8 cellular contexts compared by ENCODE assay signal in the genomic region with DNA sequence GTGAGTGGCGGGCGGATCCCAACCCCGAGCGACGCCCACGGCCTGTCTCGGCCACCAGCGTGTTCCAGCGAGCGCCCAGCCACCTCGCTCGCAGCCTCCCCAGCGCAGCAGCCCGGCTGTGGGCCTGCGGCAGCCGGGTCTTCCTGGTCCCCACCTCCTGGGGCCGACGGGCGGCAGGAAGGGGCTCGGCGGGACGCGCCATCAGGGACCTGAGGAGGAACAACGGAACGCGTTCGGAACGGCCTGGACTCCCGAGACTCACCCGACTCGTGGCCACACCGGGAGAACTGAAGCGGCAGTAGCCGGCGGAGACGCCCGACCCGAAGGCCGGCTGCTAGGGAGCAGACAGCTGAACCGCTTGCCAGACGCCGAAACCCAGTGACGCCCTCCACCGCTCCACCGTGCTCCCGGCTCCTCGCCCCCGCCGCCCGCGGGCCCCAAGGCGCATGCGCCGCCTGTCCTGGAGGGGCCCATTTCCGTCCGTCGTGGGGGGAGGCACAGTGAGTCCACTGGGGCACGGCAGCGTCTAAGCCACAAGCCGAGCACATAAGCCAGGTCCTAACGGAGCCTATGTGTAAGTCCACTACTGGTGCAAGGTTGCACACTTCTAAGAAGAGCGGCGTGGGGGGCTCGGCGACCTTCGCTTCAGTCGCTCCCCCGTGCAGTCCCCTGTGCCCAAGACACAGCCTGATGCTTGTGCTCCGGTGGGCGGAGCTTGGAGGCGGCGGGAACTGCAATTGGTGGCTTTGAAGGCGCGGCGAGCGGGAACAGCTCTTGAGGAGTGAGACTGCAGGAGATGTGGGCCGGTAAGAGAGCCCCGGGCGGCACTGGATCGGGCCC. TPM values are rescaled to one million over a fixed set of nuclear protein-coding genes. Genes with fewer than 3 reads are reported as not detected.
DNase-seq lines count a peak whose midpoint lies in the region; ATAC-seq, FAIRE-seq and TF ChIP-seq lines count a peak whose summit lies in the region.

A gene with protein sequence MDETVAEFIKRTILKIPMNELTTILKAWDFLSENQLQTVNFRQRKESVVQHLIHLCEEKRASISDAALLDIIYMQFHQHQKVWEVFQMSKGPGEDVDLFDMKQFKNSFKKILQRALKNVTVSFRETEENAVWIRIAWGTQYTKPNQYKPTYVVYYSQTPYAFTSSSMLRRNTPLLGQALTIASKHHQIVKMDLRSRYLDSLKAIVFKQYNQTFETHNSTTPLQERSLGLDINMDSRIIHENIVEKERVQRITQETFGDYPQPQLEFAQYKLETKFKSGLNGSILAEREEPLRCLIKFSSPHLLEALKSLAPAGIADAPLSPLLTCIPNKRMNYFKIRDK (plus strand): TSS at position 743 of the 840 bp plus-strand sequence. CDS start 4,726 bp downstream, outside the sequence.
A gene (minus strand): TSS at position 414 of the 840 bp plus-strand sequence. CDS start 9,491 bp downstream, outside the sequence.

- peak; percentile 93 for FAIRE-seq in endothelial cell of umbilical vein (lab: Jason Lieb, UNC)

- POLR2A ChIA-PET in IMR-90 (lab: Charles Lee; ENCODE audit: unreplicated experiment), result no interaction called here
- POLR2A ChIA-PET in OCI-LY7 (lab: Charles Lee), result interaction anchor here (0.7 to 1.4 kb wide), 2 partner anchors 9 to 92 kb away, joined by 5 to 6 read pairs; no protein-coding TSS in a partner anchor
- POLR2A ChIA-PET in endothelial cell of umbilical vein (lab: Charles Lee), result interaction anchor here (1.4 kb wide), 2 partner anchors 10 to 13 kb away, joined by 5 to 7 read pairs; no protein-coding TSS in a partner anchor

- H2AFZ ChIP-seq in IMR-90 (replicated peaks; ENCODE audit: low read length, poor library complexity) (peak within 1 kb of the TSS; percentile 100), OCI-LY7 (ENCODE audit: low read length) (peak within 1 kb of the TSS; percentile 56), endothelial cell of umbilical vein (ENCODE audit: low read depth, low read length) (peak within 1 kb of the TSS; percentile 61)

- dilution Hi-C loops in IMR-90 (cut with HindIII; ENCODE audit: low sequenced_read_pairs, unreplicated experiment), result no loop called here
- dilution Hi-C loops in endothelial cell of umbilical vein (cut with MboI; ENCODE audit: extremely low pct_ligation_motif_present, low sequenced_read_pairs), result no loop called here

- peak; percentile 97 for DNase-seq in DMS 273 treated with DMSO at 0.1 percent for 48 hours (lab: John Stamatoyannopoulos, UW)
- DNase-seq in IMR-90, result peak; percentile 99
- peak; percentile 98 for DNase-seq in OCI-LY7 (ENCODE audit: low spot score)
- DNase-seq in activated T-cell treated with anti-CD3 and anti-CD28 coated beads for 1 hour (ENCODE audit: low read depth), result peak; percentile 96
- DNase-seq in endothelial cell of umbilical vein (ENCODE audit: low read depth, low spot score), result peak; percentile 99
- peak; percentile 98 for DNase-seq in midbrain (lab: John Stamatoyannopoulos, UW)
- peak; percentile 93 to 94 for DNase-seq in stimulated activated CD8-positive, alpha-beta memory T cell treated with anti-CD3 and anti-CD28 coated beads, Interleukin-15, amount 100 ng/mL, for 48 hours (ENCODE audit: low read depth in 2 of 2)

- H4K20me1 ChIP-seq in IMR-90 (ENCODE audit: insufficient read depth, low read length), result peaks cover 20% of the 10 kb centered on the region
- peaks cover 42% of the 10 kb centered on the region for H4K20me1 ChIP-seq in OCI-LY7 (ENCODE audit: insufficient read depth, low read length)
- H4K20me1 ChIP-seq in endothelial cell of umbilical vein (replicated peaks; ENCODE audit: control insufficient read depth, extremely low read depth, insufficient read depth, low read length), result no peaks in the 10 kb centered on the region

- TF ChIP-seq POLR2A in IMR-90 (IDR thresholded peaks at IDR 0.05; ENCODE audit: low read depth, low read length) (peak; percentile 94), endothelial cell of umbilical vein (IDR thresholded peaks at IDR 0.05; ENCODE audit: low read depth, low read length) (no peak)

- H3K9me1 ChIP-seq in IMR-90 (ENCODE audit: insufficient read depth, low read length) (peaks cover 6% of the 10 kb centered on the region; the same call in 1 of the 2 replicates), endothelial cell of umbilical vein (replicated peaks; ENCODE audit: control insufficient read depth, extremely low read depth, insufficient read depth, low read length) (no peaks in the 10 kb centered on the region)

- H3K79me1 ChIP-seq in IMR-90 (ENCODE audit: low read depth in 1 of 2, low read length in 2 of 2), result peaks cover 21 to 62% of the 10 kb centered on the region in 2 experiments

- H3K27ac ChIP-seq in IMR-90 (ENCODE audit: insufficient read depth, low read length) (peak within 1 kb of the TSS; percentile 99), OCI-LY7 (ENCODE audit: low read depth, low read length, poor library complexity, severe bottlenecking) (peak within 1 kb of the TSS; percentile 86), endothelial cell of umbilical vein (ENCODE audit: insufficient read depth, low read depth, low read length) (peak within 1 kb of the TSS; percentile 80)

- H2BK5ac ChIP-seq in IMR-90 (ENCODE audit: low read depth, low read length, poor library complexity, severe bottlenecking), result peak within 1 kb of the TSS; percentile 100

- 0% methylated on average over 44 of the region's 80 CpGs; no CpG with 5 or more reads in 1 of the 2 experiments for WGBS in IMR-90 (ENCODE audit: extremely low coverage in 2 of 2, insufficient read length in 1 of 2), 2 experiments

- peak within 1 kb of the TSS; percentile 100 for H2BK120ac ChIP-seq in IMR-90 (ENCODE audit: low read depth, low read length)

- peaks cover 92% of the 10 kb centered on the region for H3K79me2 ChIP-seq in OCI-LY7 (ENCODE audit: insufficient read depth, low read depth, low read length)
- peaks cover 90% of the 10 kb centered on the region for H3K79me2 ChIP-seq in endothelial cell of umbilical vein (ENCODE audit: control insufficient read depth, insufficient read depth, low read length)

- TF ChIP-seq CTCF in IMR-90 (conservative IDR thresholded peaks at IDR 0.05; ENCODE audit: low read depth, low read length) (no peak), OCI-LY7 (conservative IDR thresholded peaks at IDR 0.05; ENCODE audit: low read length) (no peak), endothelial cell of umbilical vein (IDR thresholded peaks at IDR 0.05; ENCODE audit: extremely low read depth in 1 of 2, insufficient read depth in 1 of 2, low read depth in 1 of 2, low read length in 2 of 2) (no peak)

- peak within 1 kb of the TSS; percentile 67 for H3K4me3 ChIP-seq in IMR-90 (ENCODE audit: insufficient read depth, low read depth, low read length)
- H3K4me3 ChIP-seq in OCI-LY7 (ENCODE audit: low read depth, low read length, poor library complexity, severe bottlenecking), result peak within 1 kb of the TSS; percentile 75
- peak within 1 kb of the TSS; percentile 72 to 87 (median 83) for H3K4me3 ChIP-seq in endothelial cell of umbilical vein (replicated peaks in 1 of 3; ENCODE audit: insufficient read depth in 1 of 3, low read depth in 1 of 3, low read length in 3 of 3)

- H2BK20ac ChIP-seq in IMR-90 (ENCODE audit: low read depth, low read length), result peak within 1 kb of the TSS; percentile 100

- CTCF ChIA-PET in IMR-90 (lab: Yijun Ruan, JAX) (no interaction called here), OCI-LY7 (lab: Charles Lee; ENCODE audit: unreplicated experiment) (no interaction called here), endothelial cell of umbilical vein (lab: Charles Lee) (interaction anchor here (0.6 to 1.7 kb wide), 9 partner anchors 10 to 82 kb away, joined by 3 to 14 read pairs (median 3); a partner anchor contains a TSS)

- H2AK9ac ChIP-seq in IMR-90 (replicated peaks; ENCODE audit: low read depth, low read length, poor library complexity), result peak within 1 kb of the TSS; percentile 98

- peak within 1 kb of the TSS; percentile 99 for H4K5ac ChIP-seq in IMR-90 (ENCODE audit: low read depth, low read length)

- peak within 1 kb of the TSS; percentile 100 for H3K23ac ChIP-seq in IMR-90 (ENCODE audit: low read depth, low read length)

- H4K91ac ChIP-seq in IMR-90 (ENCODE audit: insufficient read depth, low read depth, low read length), result peak within 1 kb of the TSS; percentile 100

- peak within 1 kb of the TSS; percentile 99 for H3K18ac ChIP-seq in IMR-90 (ENCODE audit: low read depth, low read length)

- H3K14ac ChIP-seq in IMR-90 (replicated peaks; ENCODE audit: low read depth, low read length), result peak within 1 kb of the TSS; percentile 100

- in situ Hi-C loops in IMR-90 (cut with MboI; ENCODE audit: low sequenced_read_pairs), result no loop called here

- H3K4me1 ChIP-seq in IMR-90 (ENCODE audit: control insufficient read depth, insufficient read depth, low read length) (peaks cover 2% of the 10 kb centered on the region; the same call in 1 of the 2 replicates), OCI-LY7 (ENCODE audit: insufficient read depth, low read length, poor library complexity, severe bottlenecking) (peaks cover 32% of the 10 kb centered on the region), endothelial cell of umbilical vein (ENCODE audit: control insufficient read depth, extremely low read depth, insufficient read depth, low read length) (peaks cover 19% of the 10 kb centered on the region)

- TF ChIP-seq RAD21 in IMR-90 (IDR thresholded peaks at IDR 0.05; ENCODE audit: low read length), result no peak

- BruUV-seq in IMR-90 (replicated peaks; lab: Mats Ljungman, UMichigan) (TSS peak; percentile 47), OCI-LY7 (replicated peaks; lab: Mats Ljungman, UMichigan) (no TSS peak), endothelial cell of umbilical vein (replicated peaks; lab: Mats Ljungman, UMichigan) (TSS peak; percentile 42)

- H3K4me2 ChIP-seq in IMR-90 (ENCODE audit: low read depth, low read length), result peak within 1 kb of the TSS; percentile 86
- H3K4me2 ChIP-seq in OCI-LY7 (ENCODE audit: low read length), result peak within 1 kb of the TSS; percentile 95
- H3K4me2 ChIP-seq in endothelial cell of umbilical vein (ENCODE audit: insufficient read depth, low read length), result peak within 1 kb of the TSS; percentile 99

- peak within 1 kb of the TSS; percentile 100 for H3K4ac ChIP-seq in IMR-90 (ENCODE audit: low read depth, low read length)

- H3K9me3 ChIP-seq in IMR-90 (ENCODE audit: control insufficient read depth, insufficient read depth, low read length) (no peaks in the 10 kb centered on the region), OCI-LY7 (ENCODE audit: low read length) (no peaks in the 10 kb centered on the region), endothelial cell of umbilical vein (replicated peaks; ENCODE audit: control insufficient read depth, insufficient read depth, low read length) (no peaks in the 10 kb centered on the region)

- no peaks in the 10 kb centered on the region for H3K36me3 ChIP-seq in IMR-90 (ENCODE audit: control insufficient read depth, insufficient read depth, low read length)
- H3K36me3 ChIP-seq in OCI-LY7 (ENCODE audit: insufficient read depth, low read length), result peaks cover 29% of the 10 kb centered on the region
- no peaks in the 10 kb centered on the region for H3K36me3 ChIP-seq in endothelial cell of umbilical vein (ENCODE audit: control insufficient read depth in 2 of 2, extremely low read depth in 1 of 2, insufficient read depth in 2 of 2, low read length in 2 of 2)

- intact Hi-C loops in IMR-90 (cut with micrococcal nuclease), result no loop called here
- intact Hi-C loops in OCI-LY7 (cut with micrococcal nuclease; ENCODE audit: unreplicated experiment), result loop anchor here (1.0 to 10.0 kb wide), 3 partner anchors 70 to 728 kb away; a partner anchor contains a TSS
- intact Hi-C loops in endothelial cell of umbilical vein (cut with micrococcal nuclease), result loop anchor here (1.0 kb wide), 7 partner anchors 9 to 199 kb away; a partner anchor contains a TSS

- H3K27me3 ChIP-seq in IMR-90 (ENCODE audit: control insufficient read depth, insufficient read depth, low read length), result no peaks in the 10 kb centered on the region
- no peaks in the 10 kb centered on the region for H3K27me3 ChIP-seq in endothelial cell of umbilical vein (ENCODE audit: control insufficient read depth in 2 of 2, insufficient read depth in 2 of 2, low read length in 2 of 2)

- H3K56ac ChIP-seq in IMR-90 (ENCODE audit: extremely low read depth, insufficient read depth, low read length), result peak within 1 kb of the TSS; percentile 100

- peak; percentile 86 for ATAC-seq in GM21529 (IDR thresholded peaks at IDR 0.05; ENCODE audit: unreplicated experiment)
- peak; percentile 91 for ATAC-seq in IMR-90 (ENCODE audit: low read depth)

- peak within 1 kb of the TSS; percentile 100; the same call in 2 of the 3 replicates for H2BK15ac ChIP-seq in IMR-90 (ENCODE audit: low read depth, low read length)

- H4K8ac ChIP-seq in IMR-90 (ENCODE audit: low read depth in 2 of 2, low read length in 2 of 2), result peak within 1 kb of the TSS; percentile 85 to 100

- H3K9ac ChIP-seq in IMR-90 (ENCODE audit: low read depth, low read length) (peak within 1 kb of the TSS; percentile 99), endothelial cell of umbilical vein (replicated peaks; ENCODE audit: extremely low read depth, insufficient read depth, low read length) (peak within 1 kb of the TSS; percentile 81)

- peak within 1 kb of the TSS; percentile 47 for H2AK5ac ChIP-seq in IMR-90 (ENCODE audit: low read depth, low read length)

- no peaks in the 10 kb centered on the region for H3K9me2 ChIP-seq in OCI-LY7 (ENCODE audit: insufficient read depth, low read length)

RNA-seq across cellular contexts. Expression of the first gene that starts in this region (rescaled TPM):
- total RNA-seq in IMR-90 (2012; rRNA removed) (22.8 and 34.4 TPM in 2 replicates), OCI-LY7 (2022) (51.8 and 58.8 TPM in 2 replicates), endothelial cell of umbilical vein (52.4 and 53.4 TPM in 2 replicates)
- polyA plus RNA-seq in IMR-90 (2012; rRNA removed) (20.5 and 37.4 TPM in 2 replicates), endothelial cell of umbilical vein (15.3 and 17.6 TPM in 2 replicates)
- 3.3 and 7.3 TPM in 2 replicates for polyA plus RNA-seq in IMR-90 (2012; cell fraction: cytosol; rRNA removed)
- 4.6 and 6.2 TPM in 2 replicates for polyA plus RNA-seq in IMR-90 (2012; cell fraction: nucleus; rRNA removed; ENCODE audit: low replicate concordance)
- 52.4 and 97.3 TPM in 2 replicates for total RNA-seq in OCI-LY7 (2014; rRNA removed; shearing (Covaris generic))
- 60.9 and 63.6 TPM in 2 replicates for polyA plus RNA-seq in endothelial cell of umbilical vein (2011; cell fraction: cytosol; rRNA removed)
- polyA plus RNA-seq in endothelial cell of umbilical vein (2011; cell fraction: nucleus; rRNA removed), result 43.5 and 45.6 TPM in 2 replicates
- polyA plus RNA-seq in endothelial cell of umbilical vein (2012), result 48.3 and 126 TPM in 2 replicates
- 24.4 and 35.3 TPM in 2 replicates for polyA minus RNA-seq in endothelial cell of umbilical vein
- polyA minus RNA-seq in endothelial cell of umbilical vein (2011; cell fraction: cytosol; rRNA and poly(A)+ RNA removed), result 113 TPM
- polyA minus RNA-seq in endothelial cell of umbilical vein (2011; cell fraction: nucleus; rRNA and poly(A)+ RNA removed), result 21.2 and 22.7 TPM in 2 replicates

RNA-seq across cellular contexts. Expression of the second gene that starts in this region (rescaled TPM):
- total RNA-seq in IMR-90 (2012; rRNA removed) (57.0 and 81.4 TPM in 2 replicates), OCI-LY7 (2022) (89.1 and 94.5 TPM in 2 replicates), endothelial cell of umbilical vein (96.6 and 97.8 TPM in 2 replicates)
- polyA plus RNA-seq in IMR-90 (2012; rRNA removed) (104 and 108 TPM in 2 replicates), endothelial cell of umbilical vein (121 and 216 TPM in 2 replicates)
- 75.5 and 109 TPM in 2 replicates for polyA plus RNA-seq in IMR-90 (2012; cell fraction: cytosol; rRNA removed)
- polyA plus RNA-seq in IMR-90 (2012; cell fraction: nucleus; rRNA removed; ENCODE audit: low replicate concordance), result 19.9 and 36.3 TPM in 2 replicates
- 61.3 and 99.8 TPM in 2 replicates for total RNA-seq in OCI-LY7 (2014; rRNA removed; shearing (Covaris generic))
- 137 and 142 TPM in 2 replicates for polyA plus RNA-seq in endothelial cell of umbilical vein (2011; cell fraction: cytosol; rRNA removed)
- polyA plus RNA-seq in endothelial cell of umbilical vein (2011; cell fraction: nucleus; rRNA removed), result 56.7 and 68.7 TPM in 2 replicates
- 131 and 158 TPM in 2 replicates for polyA plus RNA-seq in endothelial cell of umbilical vein (2012)
- polyA minus RNA-seq in endothelial cell of umbilical vein, result 55.9 and 57.2 TPM in 2 replicates
- polyA minus RNA-seq in endothelial cell of umbilical vein (2011; cell fraction: cytosol; rRNA and poly(A)+ RNA removed), result 63.2 TPM
- polyA minus RNA-seq in endothelial cell of umbilical vein (2011; cell fraction: nucleus; rRNA and poly(A)+ RNA removed), result 42.8 and 56.9 TPM in 2 replicates

Comparison
In these comparisons a context has a peak if more than half of its experiments do, and no peak if none do; other contexts are left out.
1. Peak in every context shown above with its lines: DNase-seq, ATAC-seq, H3K4me3 ChIP-seq and H3K27ac ChIP-seq.